ENCODE assay signal across 7 cellular contexts in the genomic region with DNA sequence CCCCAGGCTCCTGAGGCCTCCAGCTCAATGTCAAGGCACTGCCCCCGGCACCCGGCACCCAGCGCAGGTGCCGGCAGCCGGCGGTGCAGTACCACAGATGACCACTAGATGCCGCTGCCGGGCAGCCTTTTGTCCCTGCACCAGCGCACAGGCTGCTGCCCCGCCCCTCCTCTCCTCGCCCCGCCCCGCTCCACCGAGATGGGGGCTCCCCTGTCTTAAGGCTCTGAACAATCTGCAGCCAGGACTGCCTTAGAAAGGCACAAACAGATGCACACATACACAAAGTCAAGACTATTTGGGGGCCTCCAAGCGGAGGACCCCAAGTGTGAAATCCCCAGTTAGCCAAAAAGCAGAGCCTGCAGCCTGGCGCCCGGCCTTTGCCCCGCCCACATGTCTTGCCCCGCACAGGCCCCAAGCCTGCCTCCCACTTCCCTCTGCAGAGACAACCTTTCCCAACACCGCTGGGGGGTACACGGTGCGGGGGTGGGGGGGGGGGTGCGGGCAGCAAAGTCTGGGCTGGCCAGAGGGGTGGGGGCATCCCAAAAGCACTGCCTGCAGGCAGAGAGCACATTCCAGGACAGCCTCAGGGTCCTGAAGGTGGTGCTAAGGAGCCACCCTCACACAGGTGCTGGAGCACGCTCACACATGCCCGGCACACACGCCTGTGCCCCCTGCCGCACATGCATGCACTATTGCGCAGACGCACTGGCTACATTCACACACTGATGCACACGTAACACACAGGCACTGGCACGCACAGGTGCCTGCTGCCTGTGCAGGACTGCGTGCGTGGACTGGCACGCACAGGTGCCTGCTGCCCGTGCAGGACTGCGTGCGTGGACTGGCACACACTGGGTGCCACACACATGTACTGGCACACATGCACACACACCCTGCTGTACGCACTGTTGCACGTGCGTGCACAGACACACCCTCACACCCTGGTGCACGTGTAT. TPM values are rescaled to one million over a fixed set of nuclear protein-coding genes. Genes with fewer than 3 reads are reported as not detected.
DNase-seq lines count a peak whose midpoint lies in the region; ATAC-seq, FAIRE-seq and TF ChIP-seq lines count a peak whose summit lies in the region.

No MANE protein-coding gene starts in this region.

- H3K27ac ChIP-seq in neutrophil, result no peak overlapping the region

- H3K4me1 ChIP-seq in neutrophil (ENCODE audit: control insufficient read depth in 1 of 2, insufficient read depth in 1 of 2, low read depth in 1 of 2, low read length in 1 of 2), result peaks cover 3 to 6% of the 10 kb centered on the region in 2 experiments

- H3K36me3 ChIP-seq in neutrophil, result peaks cover 69% of the 10 kb centered on the region

- H3K4me3 ChIP-seq in fibroblast of the aortic adventitia (ENCODE audit: low read depth, low read length) (no peak overlapping the region), neutrophil (ENCODE audit: low read depth in 1 of 2, low read length in 1 of 2) (no peak overlapping the region)

- peak; percentile 81 for ATAC-seq in HG03342 (IDR thresholded peaks at IDR 0.05; ENCODE audit: unreplicated experiment)

- H3K9me3 Mint-ChIP-seq in activated T-helper 1 cell treated with anti-CD3 and anti-CD28 coated beads, Interleukin-12 subunit alpha, Interleukin-12 subunit beta, Interleukin-2, Interleukin-4 antibody, amounts not matched to agents 30 ng/mL and 10 ng/mL and 1 ng/mL, durations not matched to agents 14 hours and 24 hours and 36 hours, result no peaks in the 10 kb centered on the region

- H3K27me3 ChIP-seq in neutrophil, result no peaks in the 10 kb centered on the region

- peak; percentile 99 for TF ChIP-seq CTCF in GM12874 (IDR thresholded peaks at IDR 0.05; ENCODE audit: insufficient read depth, low read depth, low read length)
- TF ChIP-seq CTCF in fibroblast of the aortic adventitia (IDR thresholded peaks at IDR 0.05; ENCODE audit: insufficient read depth, low read length), result peak; percentile 97
- TF ChIP-seq CTCF in neutrophil (IDR thresholded peaks at IDR 0.05), result peak; percentile 96

- intact Hi-C loops in activated T-helper 1 cell treated with anti-CD3 and anti-CD28 coated beads, Interleukin-12 subunit alpha, Interleukin-12 subunit beta, Interleukin-2, Interleukin-4 antibody, amounts not matched to agents 30 ng/mL and 10 ng/mL and 1 ng/mL, durations not matched to agents 14 hours and 24 hours and 36 hours (cut with micrococcal nuclease), result loop anchor here (1.0 to 5.0 kb wide), 4 partner anchors 39 to 311 kb away; no protein-coding TSS in a partner anchor

- no peaks in the 10 kb centered on the region for H3K36me3 Mint-ChIP-seq in activated T-helper 1 cell treated with anti-CD3 and anti-CD28 coated beads, Interleukin-12 subunit alpha, Interleukin-12 subunit beta, Interleukin-2, Interleukin-4 antibody, amounts not matched to agents 30 ng/mL and 10 ng/mL and 1 ng/mL, durations not matched to agents 14 hours and 24 hours and 36 hours (ENCODE audit: low read depth)

- H3K4me3 Mint-ChIP-seq in activated T-helper 1 cell treated with anti-CD3 and anti-CD28 coated beads, Interleukin-12 subunit alpha, Interleukin-12 subunit beta, Interleukin-2, Interleukin-4 antibody, amounts not matched to agents 30 ng/mL and 10 ng/mL and 1 ng/mL, durations not matched to agents 14 hours and 24 hours and 36 hours, result no peak overlapping the region

- H3K27ac Mint-ChIP-seq in activated T-helper 1 cell treated with anti-CD3 and anti-CD28 coated beads, Interleukin-12 subunit alpha, Interleukin-12 subunit beta, Interleukin-2, Interleukin-4 antibody, amounts not matched to agents 30 ng/mL and 10 ng/mL and 1 ng/mL, durations not matched to agents 14 hours and 24 hours and 36 hours, result no peak overlapping the region

- no peaks in the 10 kb centered on the region for H3K9me3 ChIP-seq in neutrophil

- H3K27me3 Mint-ChIP-seq in activated T-helper 1 cell treated with anti-CD3 and anti-CD28 coated beads, Interleukin-12 subunit alpha, Interleukin-12 subunit beta, Interleukin-2, Interleukin-4 antibody, amounts not matched to agents 30 ng/mL and 10 ng/mL and 1 ng/mL, durations not matched to agents 14 hours and 24 hours and 36 hours (ENCODE audit: insufficient read depth), result no peaks in the 10 kb centered on the region

- H3K4me1 Mint-ChIP-seq in activated T-helper 1 cell treated with anti-CD3 and anti-CD28 coated beads, Interleukin-12 subunit alpha, Interleukin-12 subunit beta, Interleukin-2, Interleukin-4 antibody, amounts not matched to agents 30 ng/mL and 10 ng/mL and 1 ng/mL, durations not matched to agents 14 hours and 24 hours and 36 hours (ENCODE audit: low read depth), result no peaks in the 10 kb centered on the region

- DNase-seq in RCC 7860 (ENCODE audit: low spot score) (peak; percentile 43), fibroblast of the aortic adventitia (ENCODE audit: low read depth) (peak; percentile 49), superior temporal gyrus (ENCODE audit: extremely low spot score) (peak; percentile 78)
- peak; percentile 70 for DNase-seq in activated T-helper 1 cell treated with anti-CD3 and anti-CD28 coated beads, Interleukin-12 subunit alpha, Interleukin-12 subunit beta, Interleukin-2, Interleukin-4 antibody, amounts not matched to agents 30 ng/mL and 10 ng/mL and 1 ng/mL, durations not matched to agents 14 hours and 24 hours and 36 hours (ENCODE audit: low spot score)

- no peak for FAIRE-seq in RCC 7860 (lab: Jason Lieb, UNC)

RNA-seq across cellular contexts. Expression of a gene that starts 37.1 kb away (rescaled TPM):
- not detected in 2 replicates for total RNA-seq in activated T-helper 1 cell treated with anti-CD3 and anti-CD28 coated beads, Interleukin-12 subunit alpha, Interleukin-12 subunit beta, Interleukin-2, Interleukin-4 antibody, amounts not matched to agents 30 ng/mL and 10 ng/mL and 1 ng/mL, durations not matched to agents 14 hours and 24 hours and 36 hours
- total RNA-seq in fibroblast of the aortic adventitia (ENCODE audit: low replicate concordance), result 0.18 TPM in 1 of 2 replicates, not detected in the other
